Comparison of ENCODE assay signal across 1 cellular context in genomic region chr2:135530313-135531230, GRCh38.
TF ChIP-seq lines count a peak whose summit lies in the region.

TSS of gene ZRANB3 (minus strand) at chr2:135531218.

TF ChIP-seq in HepG2, 621 proteins besides CTCF, POLR2A, EP300 and RAD21 (continued from another document and continues in another):
- TF ChIP-seq ZNF646 (CRISPR knock-in tag; IDR thresholded peaks at IDR 0.05) = no peak
- TF ChIP-seq KLF9 (CRISPR knock-in tag; IDR thresholded peaks at IDR 0.05; ENCODE audit: low read depth) = no peak
- TF ChIP-seq ZNF383 (CRISPR knock-in tag; IDR thresholded peaks at IDR 0.05; ENCODE audit: borderline replicate concordance) = no peak
- no peak for TF ChIP-seq DNMT3B (CRISPR knock-in tag; conservative IDR thresholded peaks at IDR 0.05)
- no peak for TF ChIP-seq MLXIP (CRISPR knock-in tag; IDR thresholded peaks at IDR 0.05; ENCODE audit: borderline replicate concordance)
- TF ChIP-seq MNT (IDR thresholded peaks at IDR 0.05) = no peak
- 0 out of 2 replicates have a peak, but pooled peaks have one; percentile 29 for TF ChIP-seq ZNF446 (CRISPR knock-in tag; IDR thresholded peaks at IDR 0.05)
- TF ChIP-seq ZBTB44 (CRISPR knock-in tag; IDR thresholded peaks at IDR 0.05) = no peak
- TF ChIP-seq ZZZ3 (CRISPR knock-in tag; IDR thresholded peaks at IDR 0.05; ENCODE audit: borderline replicate concordance) = no peak
- no peak for TF ChIP-seq ZNF784 (CRISPR knock-in tag; IDR thresholded peaks at IDR 0.05; ENCODE audit: borderline replicate concordance)
- TF ChIP-seq DBP (CRISPR knock-in tag; IDR thresholded peaks at IDR 0.05; ENCODE audit: not compliant biosample characterization) = no peak
- TF ChIP-seq ZNF839 (CRISPR knock-in tag; IDR thresholded peaks at IDR 0.05; ENCODE audit: borderline replicate concordance) = no peak
- TF ChIP-seq ZNF670 (CRISPR knock-in tag; IDR thresholded peaks at IDR 0.05; ENCODE audit: borderline replicate concordance) = no peak
- TF ChIP-seq MAFK (conservative IDR thresholded peaks at IDR 0.05 in 1 of 2, IDR thresholded peaks at IDR 0.05 in 1 of 2; ENCODE audit: low read length in 2 of 2) = no peak
- no peak for TF ChIP-seq ZNF30 (CRISPR knock-in tag; IDR thresholded peaks at IDR 0.05)
- TF ChIP-seq ZNF703 (CRISPR knock-in tag; IDR thresholded peaks at IDR 0.05; ENCODE audit: borderline replicate concordance) = no peak
- TF ChIP-seq ZNF234 (CRISPR knock-in tag; conservative IDR thresholded peaks at IDR 0.05) = no peak
- TF ChIP-seq ATF3 (CRISPR knock-in tag; IDR thresholded peaks at IDR 0.05) = no peak
- TF ChIP-seq KLF15 (CRISPR knock-in tag; IDR thresholded peaks at IDR 0.05; ENCODE audit: borderline replicate concordance) = no peak
- no peak for TF ChIP-seq SP140L (CRISPR knock-in tag; IDR thresholded peaks at IDR 0.05; ENCODE audit: borderline replicate concordance)
- no peak for TF ChIP-seq CBX1 (IDR thresholded peaks at IDR 0.05; ENCODE audit: low read depth)
- peak; percentile 93 for TF ChIP-seq MXI1 (IDR thresholded peaks at IDR 0.05; ENCODE audit: borderline replicate concordance, low read depth, low read length)
- TF ChIP-seq ARID5B (CRISPR knock-in tag; IDR thresholded peaks at IDR 0.05) = peak; percentile 21; the same call in 1 of the 2 replicates
- no peak for TF ChIP-seq ZNF569 (CRISPR knock-in tag; IDR thresholded peaks at IDR 0.05; ENCODE audit: borderline replicate concordance)
- no peak for TF ChIP-seq ZNF276 (CRISPR knock-in tag; IDR thresholded peaks at IDR 0.05; ENCODE audit: low read depth)
- no peak for TF ChIP-seq SRSF4 (IDR thresholded peaks at IDR 0.05; ENCODE audit: low read depth, low read length, poor library complexity, severe bottlenecking)
- TF ChIP-seq ZNF430 (CRISPR knock-in tag; IDR thresholded peaks at IDR 0.05) = peak; percentile 53; the same call in 1 of the 2 replicates
- TF ChIP-seq KAT2B (IDR thresholded peaks at IDR 0.05; ENCODE audit: borderline replicate concordance, low read depth, low read length) = no peak
- no peak for TF ChIP-seq ZNF567 (CRISPR knock-in tag; IDR thresholded peaks at IDR 0.05; ENCODE audit: borderline replicate concordance)
- no peak for TF ChIP-seq SKI (IDR thresholded peaks at IDR 0.05; ENCODE audit: partially characterized antibody)
- peak; percentile 33 for TF ChIP-seq PPARG (CRISPR knock-in tag; conservative IDR thresholded peaks at IDR 0.05)
- TF ChIP-seq ZBTB34 (CRISPR knock-in tag; IDR thresholded peaks at IDR 0.05) = peak; percentile 52; the same call in 1 of the 2 replicates
